Comparison of ENCODE assay signal across 32 cellular contexts in the genomic region with DNA sequence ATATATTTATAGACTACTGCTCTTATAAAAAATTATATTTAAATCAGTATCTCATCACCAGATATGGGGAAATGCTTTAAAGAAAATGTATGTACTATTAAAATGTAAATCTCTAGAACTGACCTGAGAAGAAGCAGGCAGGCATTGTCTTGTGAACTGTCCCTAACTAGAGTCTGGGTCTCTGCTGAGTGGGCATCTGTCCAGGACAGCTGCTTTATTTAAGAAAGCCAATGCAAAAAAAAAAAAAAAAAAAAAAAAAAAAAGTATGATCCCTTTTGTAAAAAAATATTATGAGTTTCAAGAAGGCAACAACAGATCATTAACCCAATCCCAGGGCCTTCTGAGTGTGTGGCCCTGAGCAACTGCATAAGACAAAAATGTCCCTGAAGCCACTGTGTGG.
"Had no signal": no experiment of that assay in that cellular context is flagged by ENCODE, and none has a peak within 500 bp of the region (broad histone marks: within the 10 kb centered on the region; RNA-seq: fewer than 3 reads in every experiment).

No MANE protein-coding gene starts in this region.

- H3K27me3 ChIP-seq: ascending aorta, breast epithelium, cardiac muscle cell, colonic mucosa had no signal

- H3K4me3 Mint-ChIP-seq: activated CD4-positive, alpha-beta memory T cell treated with anti-CD3 and anti-CD28 coated beads for 36 hours; activated CD4-positive, alpha-beta T cell treated with anti-CD3 and anti-CD28 coated beads for 36 hours; activated CD4-positive, alpha-beta T cell treated with anti-CD3 and anti-CD28 coated beads, Interleukin-2, amount 10 ng/mL, durations not matched to agents 24 days and 14 days; activated CD8-positive, alpha-beta memory T cell treated with anti-CD3 and anti-CD28 coated beads, Interleukin-2, amount 10 ng/mL, durations not matched to agents 7 days and 5 days; activated CD8-positive, alpha-beta T cell treated with anti-CD3 and anti-CD28 coated beads, Interleukin-2, amount 10 ng/mL, durations not matched to agents 7 days and 5 days; activated naive CD4-positive, alpha-beta T cell treated with anti-CD3 and anti-CD28 coated beads for 36 hours; activated naive CD8-positive, alpha-beta T cell treated with anti-CD3 and anti-CD28 coated beads, Interleukin-2, amount 10 ng/mL, durations not matched to agents 7 days and 5 days; activated T-helper 1 cell treated with anti-CD3 and anti-CD28 coated beads, Interleukin-12 subunit alpha, Interleukin-12 subunit beta, Interleukin-2, Interleukin-4 antibody, amounts not matched to agents 30 ng/mL and 10 ng/mL and 1 ng/mL, durations not matched to agents 14 hours and 24 hours and 36 hours; brain had no signal

- H3K4me1 Mint-ChIP-seq: activated CD4-positive, alpha-beta T cell treated with anti-CD3 and anti-CD28 coated beads for 36 hours; activated CD4-positive, alpha-beta T cell treated with anti-CD3 and anti-CD28 coated beads, Interleukin-2, amount 10 ng/mL, durations not matched to agents 24 days and 14 days; activated CD8-positive, alpha-beta memory T cell treated with anti-CD3 and anti-CD28 coated beads, Interleukin-2, amount 10 ng/mL, durations not matched to agents 7 days and 5 days; activated naive CD8-positive, alpha-beta T cell treated with anti-CD3 and anti-CD28 coated beads, Interleukin-2, amount 10 ng/mL, durations not matched to agents 7 days and 5 days had no signal

- DNase-seq: activated CD4-positive, alpha-beta memory T cell treated with anti-CD3 and anti-CD28 coated beads for 36 hours; activated CD4-positive, alpha-beta T cell treated with anti-CD3 and anti-CD28 coated beads for 36 hours; activated CD4-positive, alpha-beta T cell treated with anti-CD3 and anti-CD28 coated beads, Interleukin-2, amount 10 ng/mL, durations not matched to agents 24 days and 14 days; activated CD4-positive, CD25-positive, alpha-beta regulatory T cell; activated CD4-positive, CD25-positive, alpha-beta regulatory T cell treated with anti-CD3 and anti-CD28 coated beads, Interleukin-2, amount 50 U/mL, for 72 hours; activated CD8-positive, alpha-beta memory T cell treated with anti-CD3 and anti-CD28 coated beads, Interleukin-2, amount 10 ng/mL, durations not matched to agents 7 days and 5 days; activated CD8-positive, alpha-beta memory T cell treated with anti-CD3 and anti-CD28 coated beads, Interleukin-2, amount 50 U/mL, for 4 hours; activated CD8-positive, alpha-beta T cell treated with anti-CD3 and anti-CD28 coated beads, Interleukin-2, amount 10 ng/mL, durations not matched to agents 7 days and 5 days; activated effector memory CD4-positive, alpha-beta T cell treated with anti-CD3 and anti-CD28 coated beads, Interleukin-2, amount 50 U/mL, for 16 hours; activated naive CD4-positive, alpha-beta T cell treated with anti-CD3 and anti-CD28 coated beads for 36 hours; activated naive CD8-positive, alpha-beta T cell treated with anti-CD3 and anti-CD28 coated beads, Interleukin-2, amount 10 ng/mL, durations not matched to agents 7 days and 5 days; activated T-cell treated with anti-CD3 and anti-CD28 coated beads, Interleukin-2, amount 50 U/mL, for 1 hour; activated T-cell treated with anti-CD3 and anti-CD28 coated beads, Interleukin-2, amount 50 U/mL, for 48 hours; central memory CD4-positive, alpha-beta T cell; cerebellar nuclear complex; colonic mucosa; effector CD8-positive, alpha-beta T cell; esophagus squamous epithelium; heart right ventricle; T-helper 2 cell had no signal

- H3K9me3 Mint-ChIP-seq: activated CD4-positive, alpha-beta memory T cell treated with anti-CD3 and anti-CD28 coated beads for 36 hours; activated CD4-positive, alpha-beta T cell treated with anti-CD3 and anti-CD28 coated beads, Interleukin-2, amount 10 ng/mL, durations not matched to agents 24 days and 14 days; activated naive CD4-positive, alpha-beta T cell treated with anti-CD3 and anti-CD28 coated beads for 36 hours; activated naive CD8-positive, alpha-beta T cell treated with anti-CD3 and anti-CD28 coated beads, Interleukin-2, amount 10 ng/mL, durations not matched to agents 7 days and 5 days; activated T-helper 1 cell treated with anti-CD3 and anti-CD28 coated beads, Interleukin-12 subunit alpha, Interleukin-12 subunit beta, Interleukin-2, Interleukin-4 antibody, amounts not matched to agents 30 ng/mL and 10 ng/mL and 1 ng/mL, durations not matched to agents 14 hours and 24 hours and 36 hours; activated T-helper 2 cell treated with anti-CD3 and anti-CD28 coated beads, Interferon-gamma antibody, Interleukin-2, Interleukin-4, amounts not matched to agents 10 μg/mL and 5 μg/mL and 100 μg/mL, durations not matched to agents 14 hours and 24 hours and 36 hours had no signal

- H3K4me3 ChIP-seq: ascending aorta, breast epithelium, cardiac muscle cell, colonic mucosa, esophagus squamous epithelium, heart right ventricle, hepatocyte had no signal

- FAIRE-seq: endometrium, endothelial cell of umbilical vein, frontal cortex had no signal

- H2AFZ ChIP-seq: hepatocyte had no signal

- H3K36me3 Mint-ChIP-seq: activated CD4-positive, alpha-beta memory T cell treated with anti-CD3 and anti-CD28 coated beads for 36 hours; activated CD8-positive, alpha-beta memory T cell treated with anti-CD3 and anti-CD28 coated beads, Interleukin-2, amount 10 ng/mL, durations not matched to agents 7 days and 5 days; activated naive CD4-positive, alpha-beta T cell treated with anti-CD3 and anti-CD28 coated beads, Interleukin-2, amount 50 U/mL, for 72 hours; activated naive CD8-positive, alpha-beta T cell treated with anti-CD3 and anti-CD28 coated beads, Interleukin-2, amount 10 ng/mL, durations not matched to agents 7 days and 5 days had no signal

- H3K79me2 ChIP-seq: hepatocyte had no signal

- H3K27me3 Mint-ChIP-seq: activated naive CD8-positive, alpha-beta T cell treated with anti-CD3 and anti-CD28 coated beads, Interleukin-2, amount 10 ng/mL, durations not matched to agents 7 days and 5 days had no signal

- H3K27ac Mint-ChIP-seq: activated CD4-positive, alpha-beta memory T cell treated with anti-CD3 and anti-CD28 coated beads for 36 hours; activated CD4-positive, alpha-beta T cell treated with anti-CD3 and anti-CD28 coated beads for 36 hours; activated CD4-positive, alpha-beta T cell treated with anti-CD3 and anti-CD28 coated beads, Interleukin-2, amount 10 ng/mL, durations not matched to agents 24 days and 14 days; activated CD8-positive, alpha-beta memory T cell treated with anti-CD3 and anti-CD28 coated beads, Interleukin-2, amount 10 ng/mL, durations not matched to agents 7 days and 5 days; activated CD8-positive, alpha-beta T cell treated with anti-CD3 and anti-CD28 coated beads, Interleukin-2, amount 10 ng/mL, durations not matched to agents 7 days and 5 days; activated naive CD4-positive, alpha-beta T cell treated with anti-CD3 and anti-CD28 coated beads for 36 hours; activated naive CD4-positive, alpha-beta T cell treated with anti-CD3 and anti-CD28 coated beads, Interleukin-2, amount 50 U/mL, for 72 hours; activated naive CD8-positive, alpha-beta T cell treated with anti-CD3 and anti-CD28 coated beads, Interleukin-2, amount 10 ng/mL, durations not matched to agents 7 days and 5 days; activated T-helper 1 cell treated with anti-CD3 and anti-CD28 coated beads, Interleukin-12 subunit alpha, Interleukin-12 subunit beta, Interleukin-2, Interleukin-4 antibody, amounts not matched to agents 30 ng/mL and 10 ng/mL and 1 ng/mL, durations not matched to agents 14 hours and 24 hours and 36 hours; activated T-helper 2 cell treated with anti-CD3 and anti-CD28 coated beads, Interferon-gamma antibody, Interleukin-2, Interleukin-4, amounts not matched to agents 10 μg/mL and 5 μg/mL and 100 μg/mL, durations not matched to agents 14 hours and 24 hours and 36 hours; brain had no signal

- H3K4me2 ChIP-seq: hepatocyte had no signal

- H3K9me3 ChIP-seq: ascending aorta, breast epithelium, colonic mucosa, esophagus squamous epithelium, heart right ventricle had no signal

- H3K4me1 ChIP-seq: ascending aorta, breast epithelium, colonic mucosa, esophagus squamous epithelium, heart right ventricle had no signal

- H3K27ac ChIP-seq: ascending aorta, breast epithelium, cardiac muscle cell, colonic mucosa, epithelial cell of prostate, esophagus squamous epithelium, heart right ventricle, hepatocyte had no signal

- H3K36me3 ChIP-seq: ascending aorta, breast epithelium, cardiac muscle cell, colonic mucosa, esophagus squamous epithelium, heart right ventricle had no signal
